In genomic region chr3:156095652-156096051, GRCh38 we compare ENCODE assay signal across 9 cellular contexts. TPM values are rescaled to one million over a fixed set of nuclear protein-coding genes. Genes with fewer than 3 reads are reported as not detected.
"Had no signal": no experiment of that assay in that cellular context is flagged by ENCODE, and none has a peak within 500 bp of the region (broad histone marks: within the 10 kb centered on the region; RNA-seq: fewer than 3 reads in every experiment).

No MANE protein-coding gene starts in this region.

RNA-seq across cellular contexts. Expression of gene KCNAB1, which starts 24.7 kb away (rescaled TPM):
- total RNA-seq: activated B cell treated with CpG ODN at 0.5 μM for 24 hours; activated CD4-positive, alpha-beta memory T cell treated with anti-CD3 and anti-CD28 coated beads for 36 hours; activated CD4-positive, alpha-beta memory T cell treated with anti-CD3 and anti-CD28 coated beads, Interleukin-2, amount 10 ng/mL, durations not matched to agents 7 days and 5 days; activated CD4-positive, alpha-beta T cell treated with anti-CD3 and anti-CD28 coated beads for 36 hours; activated CD4-positive, alpha-beta T cell treated with anti-CD3 and anti-CD28 coated beads, Interleukin-2, amount 10 ng/mL, durations not matched to agents 24 days and 14 days; activated CD4-positive, alpha-beta T cell treated with anti-CD3 and anti-CD28 coated beads, Interleukin-2, amount 10 ng/mL, durations not matched to agents 7 days and 5 days; activated CD8-positive, alpha-beta memory T cell treated with anti-CD3 and anti-CD28 coated beads for 36 hours; activated CD8-positive, alpha-beta T cell treated with anti-CD3 and anti-CD28 coated beads for 36 hours; T-helper 2 cell treated with Interferon-gamma antibody and Interleukin-4, amounts not matched to agents 100 ng/mL and 5 ng/mL, for 36 hours had no signal
